ENCODE assay signal across 12 cellular contexts in genomic region chr3:188003188-188004171, GRCh38.
DNase-seq lines count a peak whose midpoint lies in the region; ATAC-seq and TF ChIP-seq lines count a peak whose summit lies in the region.
"Had no signal": no experiment of that assay in that cellular context is flagged by ENCODE, and none has a peak within 500 bp of the region (broad histone marks: within the 10 kb centered on the region; RNA-seq: fewer than 3 reads in every experiment).

No MANE protein-coding gene starts in this region.

- no peaks in the 10 kb centered on the region for H3K36me3 Mint-ChIP-seq in endodermal cell (ENCODE audit: low read depth)

- H3K9me3 ChIP-seq in endodermal cell (ENCODE audit: control insufficient read depth, low read length) (no peaks in the 10 kb centered on the region), neutrophil (no peaks in the 10 kb centered on the region)
- H3K9me3 ChIP-seq: right atrium auricular region had no signal

- H3K4me1 Mint-ChIP-seq in endodermal cell, result peaks cover 28% of the 10 kb centered on the region

- ATAC-seq in GM19452 (IDR thresholded peaks at IDR 0.05; ENCODE audit: unreplicated experiment), result no peak
- ATAC-seq in HG02588 (IDR thresholded peaks at IDR 0.05; ENCODE audit: unreplicated experiment), result no peak
- ATAC-seq in GM18870 (IDR thresholded peaks at IDR 0.05; ENCODE audit: unreplicated experiment), result no peak

- TF ChIP-seq CTCF in endodermal cell (conservative IDR thresholded peaks at IDR 0.05) (no peak), neutrophil (IDR thresholded peaks at IDR 0.05) (no peak)

- peak overlapping the region; percentile 22 for H3K4me3 Mint-ChIP-seq in endodermal cell

- H3K27ac ChIP-seq in endodermal cell (ENCODE audit: low read depth, low read length) (no peak overlapping the region), neutrophil (peak overlapping the region; percentile 71)
- H3K27ac ChIP-seq: right atrium auricular region had no signal

- no peaks in the 10 kb centered on the region for H3K9me3 Mint-ChIP-seq in endodermal cell

- no peak overlapping the region for H3K9ac ChIP-seq in endodermal cell (ENCODE audit: extremely low read depth, low read length, poor library complexity, severe bottlenecking)

- 68 to 80% methylated on average over 3 to 9 of the region's 9 CpGs for WGBS in endodermal cell (ENCODE audit: insufficient coverage in 1 of 2, insufficient read length in 1 of 2), 2 experiments

- H3K4me1 ChIP-seq in endodermal cell (ENCODE audit: control insufficient read depth, insufficient read depth, low read length) (peaks cover 7% of the 10 kb centered on the region), neutrophil (ENCODE audit: control insufficient read depth in 1 of 2, insufficient read depth in 1 of 2, low read depth in 1 of 2, low read length in 1 of 2) (peaks cover 64 to 73% of the 10 kb centered on the region in 2 experiments)
- H3K4me1 ChIP-seq: right atrium auricular region had no signal

- H3K36me3 ChIP-seq in endodermal cell (ENCODE audit: control insufficient read depth, insufficient read depth, low read length) (no peaks in the 10 kb centered on the region), neutrophil (no peaks in the 10 kb centered on the region)
- H3K36me3 ChIP-seq: right atrium auricular region had no signal

- peak; percentile 47 for DNase-seq in ELF-1 (ENCODE audit: low read depth, low spot score)
- peak; percentile 22 for DNase-seq in NCI-H2081 treated with DMSO at 0.1 percent for 48 hours (lab: John Stamatoyannopoulos, UW)
- DNase-seq in endodermal cell, result no peak
- DNase-seq in DMS114 treated with DMSO at 0.1 percent for 48 hours (lab: John Stamatoyannopoulos, UW; ENCODE audit: unreplicated experiment), result no peak
- DNase-seq: midbrain, NCI-H1417 treated with DMSO at 0.1 percent for 48 hours, Right ventricle myocardium superior had no signal

- H3K27ac Mint-ChIP-seq in endodermal cell, result peak overlapping the region; percentile 42

- no peaks in the 10 kb centered on the region for H3K27me3 Mint-ChIP-seq in endodermal cell (ENCODE audit: insufficient read depth)

- H3K27me3 ChIP-seq in endodermal cell (ENCODE audit: control insufficient read depth, insufficient read depth, low read length, poor library complexity, severe bottlenecking) (no peaks in the 10 kb centered on the region), neutrophil (no peaks in the 10 kb centered on the region)
- H3K27me3 ChIP-seq: right atrium auricular region had no signal

- no peak overlapping the region for H3K4me3 ChIP-seq in endodermal cell (ENCODE audit: low read length)
- peak overlapping the region in 1 of 2 experiments; percentile 5 for H3K4me3 ChIP-seq in neutrophil (ENCODE audit: low read depth in 1 of 2, low read length in 1 of 2)
- H3K4me3 ChIP-seq: right atrium auricular region had no signal

Comparison
In these comparisons a context has a peak if more than half of its experiments do, and no peak if none do; other contexts are left out.
1. DNase-seq: peak in ELF-1 (single experiment) and NCI-H2081 treated with DMSO at 0.1 percent for 48 hours (single experiment); none in endodermal cell (single experiment) and DMS114 treated with DMSO at 0.1 percent for 48 hours (single experiment).